In the genomic region with DNA sequence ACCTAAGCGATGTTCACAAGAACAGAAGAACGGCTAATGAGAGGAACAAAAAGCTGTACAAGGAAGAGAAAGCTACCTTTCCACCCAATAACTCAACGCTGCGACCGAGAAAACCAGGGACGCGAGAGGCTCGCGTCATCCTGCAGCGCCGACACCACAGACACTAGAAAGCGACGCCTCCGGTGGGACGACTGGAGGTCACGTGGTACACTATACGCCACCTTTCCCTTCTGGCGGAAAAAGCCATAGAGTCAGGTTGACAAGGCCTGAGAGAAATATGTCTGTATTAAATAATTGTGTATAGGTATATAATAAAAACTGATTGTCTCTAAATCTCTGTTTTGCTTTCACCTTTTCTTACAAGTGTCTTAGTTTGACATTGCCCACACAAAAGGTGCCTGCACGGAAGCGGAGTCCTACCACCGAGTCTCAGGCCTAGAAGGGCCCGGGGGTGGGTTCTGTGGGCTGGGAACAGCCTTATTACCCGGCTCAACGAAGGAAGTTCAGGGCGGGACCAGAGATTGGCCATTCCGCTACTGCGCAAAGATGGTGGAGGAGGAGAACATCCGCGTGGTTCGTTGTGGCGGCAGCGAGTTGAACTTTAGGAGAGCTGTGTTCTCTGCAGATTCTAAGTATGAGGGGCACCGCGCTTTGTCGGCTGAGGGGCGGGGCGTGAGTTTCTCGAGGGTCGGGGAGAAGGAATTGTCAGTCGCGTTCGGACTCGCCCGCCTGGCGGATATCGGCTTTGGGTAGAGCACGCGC, we compare ENCODE assay signal across 8 cellular contexts. TPM values are rescaled to one million over a fixed set of nuclear protein-coding genes. Genes with fewer than 3 reads are reported as not detected.
DNase-seq lines count a peak whose midpoint lies in the region; ATAC-seq and TF ChIP-seq lines count a peak whose summit lies in the region.

A gene (plus strand): TSS at position 528 of the 762 bp plus-strand sequence. CDS start 19 bp downstream, at position 547.

- peak within 1 kb of the TSS; percentile 95 for H3K27ac ChIP-seq in CD8-positive, alpha-beta memory T cell (ENCODE audit: low read depth, low read length)
- peak within 1 kb of the TSS; percentile 90 to 93 for H3K27ac ChIP-seq in lung (ENCODE audit: low read depth in 1 of 2, low read length in 1 of 2)

- WGBS in lung, 2 donors: 0% methylated on average over 48 of the region's 48 CpGs

- no peaks in the 10 kb centered on the region for H3K36me3 ChIP-seq in CD8-positive, alpha-beta memory T cell (ENCODE audit: insufficient read depth, low read length)
- H3K36me3 ChIP-seq in lung (ENCODE audit: control insufficient read depth in 2 of 2, insufficient read depth in 2 of 2, low read length in 2 of 2): no peaks in the 10 kb centered on the region

- DNase-seq in CD8-positive, alpha-beta memory T cell: peak; percentile 87 to 94 (median 93)
- peak; percentile 97 for DNase-seq in HS-5 (ENCODE audit: low read depth)
- DNase-seq in NK-92 treated with Interleukin-12 subunit alpha and Interleukin-12 subunit beta, amount 100 ng/mL, for 24 hours (lab: John Stamatoyannopoulos, UW): peak; percentile 82
- DNase-seq in activated CD8-positive, alpha-beta memory T cell treated with anti-CD3 and anti-CD28 coated beads for 24 hours: peak; percentile 96
- DNase-seq in effector CD8-positive, alpha-beta T cell (lab: John Stamatoyannopoulos, UW): peak; percentile 86
- DNase-seq in lung (ENCODE audit: low spot score): peak; percentile 92
- peak; percentile 82 to 89 (median 88) for DNase-seq in stimulated activated CD4-positive, alpha-beta T cell treated with anti-CD3 and anti-CD28 coated beads, TNF-alpha, amount 100 ng/mL, for 4 hours (ENCODE audit: low read depth in 3 of 3)

- H3K27me3 Mint-ChIP-seq in CD8-positive, alpha-beta memory T cell: no peaks in the 10 kb centered on the region

- H3K27ac Mint-ChIP-seq in CD8-positive, alpha-beta memory T cell: peak within 1 kb of the TSS in 7 of 8 donors; percentile 99 to 100 (median 100)

- H3K36me3 Mint-ChIP-seq in CD8-positive, alpha-beta memory T cell: peaks cover 0 to 12% (median 0%) of the 10 kb centered on the region in 3 donors

- peaks cover 35% of the 10 kb centered on the region for H3K4me1 ChIP-seq in CD8-positive, alpha-beta memory T cell (ENCODE audit: insufficient read depth, low read length)
- peaks cover 6 to 20% of the 10 kb centered on the region in 2 donors for H3K4me1 ChIP-seq in lung (ENCODE audit: control insufficient read depth in 2 of 2, insufficient read depth in 2 of 2, low read length in 2 of 2)

- POLR2A ChIA-PET in CD8-positive, alpha-beta memory T cell (lab: Charles Lee): interaction anchor here (1.0 to 1.5 kb wide), 2 partner anchors 139 to 966 kb away, joined by 3 to 4 read pairs; a partner anchor contains a TSS

- ATAC-seq in GM19468 (IDR thresholded peaks at IDR 0.05; ENCODE audit: extremely low read depth, unreplicated experiment) (peak; percentile 85), lung (ENCODE audit: insufficient read depth, low FRiP score) (peak; percentile 98)

- H3K4me3 ChIP-seq in CD8-positive, alpha-beta memory T cell (ENCODE audit: low read length): peak within 1 kb of the TSS; percentile 94
- peak within 1 kb of the TSS; percentile 69 for H3K4me3 ChIP-seq in lung

- CTCF ChIA-PET in CD8-positive, alpha-beta memory T cell (lab: Charles Lee): interaction anchor here (1.1 kb wide), 1 partner anchor 322 kb away, joined by 3 read pairs; no protein-coding TSS in a partner anchor

- peak within 1 kb of the TSS; percentile 95 to 100 (median 99) for H3K4me3 Mint-ChIP-seq in CD8-positive, alpha-beta memory T cell

- H3K4me1 Mint-ChIP-seq in CD8-positive, alpha-beta memory T cell: peaks cover 9 to 26% (median 12%) of the 10 kb centered on the region in 3 donors

- TF ChIP-seq CTCF in lung (IDR thresholded peaks at IDR 0.05; ENCODE audit: control extremely low read depth, extremely low read depth): no peak

- H3K9me3 ChIP-seq in CD8-positive, alpha-beta memory T cell (ENCODE audit: low read length): no peaks in the 10 kb centered on the region
- H3K9me3 ChIP-seq in lung (ENCODE audit: control insufficient read depth in 2 of 2, insufficient read depth in 1 of 2, low read length in 1 of 2): no peaks in the 10 kb centered on the region

- H3K9me3 Mint-ChIP-seq in CD8-positive, alpha-beta memory T cell: no peaks in the 10 kb centered on the region

- no peaks in the 10 kb centered on the region for H3K27me3 ChIP-seq in CD8-positive, alpha-beta memory T cell (ENCODE audit: insufficient read depth, low read length, poor library complexity, severe bottlenecking)
- H3K27me3 ChIP-seq in lung (ENCODE audit: control insufficient read depth, insufficient read depth): no peaks in the 10 kb centered on the region

RNA-seq across cellular contexts. Expression of the gene that starts here (rescaled TPM):
- 100 to 1,000 TPM in 1 of 2 experiments, 10 to 100 TPM in 1; 95.3 to 101 TPM for total RNA-seq in CD8-positive, alpha-beta memory T cell
- 14.6 TPM for polyA plus RNA-seq in CD8-positive, alpha-beta memory T cell
- total RNA-seq in lung: 10 to 100 TPM; 25.0 to 50.1 TPM
- 10 to 100 TPM; 16.3 to 21.4 TPM for polyA plus RNA-seq in lung

Comparison
In these comparisons a context has a peak if more than half of its experiments do, and no peak if none do; other contexts are left out.
1. Peak in every context shown above with its lines: DNase-seq, ATAC-seq, H3K4me3 ChIP-seq and H3K27ac ChIP-seq.